8 cellular contexts compared by ENCODE assay signal in the genomic region with DNA sequence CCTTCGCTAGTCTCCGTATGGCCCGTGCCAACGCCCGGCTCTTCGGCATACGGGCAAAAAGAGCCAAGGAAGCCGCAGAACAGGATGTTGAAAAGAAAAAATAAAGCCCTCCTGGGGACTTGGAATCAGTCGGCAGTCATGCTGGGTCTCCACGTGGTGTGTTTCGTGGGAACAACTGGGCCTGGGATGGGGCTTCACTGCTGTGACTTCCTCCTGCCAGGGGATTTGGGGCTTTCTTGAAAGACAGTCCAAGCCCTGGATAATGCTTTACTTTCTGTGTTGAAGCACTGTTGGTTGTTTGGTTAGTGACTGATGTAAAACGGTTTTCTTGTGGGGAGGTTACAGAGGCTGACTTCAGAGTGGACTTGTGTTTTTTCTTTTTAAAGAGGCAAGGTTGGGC. TPM values are rescaled to one million over a fixed set of nuclear protein-coding genes. Genes with fewer than 3 reads are reported as not detected.
DNase-seq lines count a peak whose midpoint lies in the region; ATAC-seq and TF ChIP-seq lines count a peak whose summit lies in the region.
"Had no signal": no experiment of that assay in that cellular context is flagged by ENCODE, and none has a peak within 500 bp of the region (broad histone marks: within the 10 kb centered on the region; RNA-seq: fewer than 3 reads in every experiment).

No MANE protein-coding gene starts in this region.

- H3K4me3 Mint-ChIP-seq in natural killer cell treated with Interleukin-12 subunit alpha and Interleukin-12 subunit beta and Interleukin-15 and Interleukin-18, amount 100 ng/mL, for 72 hours, result peak overlapping the region; percentile 89

- H3K4me1 Mint-ChIP-seq in natural killer cell treated with Interleukin-12 subunit alpha and Interleukin-12 subunit beta and Interleukin-15 and Interleukin-18, amount 100 ng/mL, for 72 hours (ENCODE audit: low read depth in 2 of 2), result peaks cover 32 to 46% of the 10 kb centered on the region in 2 donors

- H3K4me3 ChIP-seq in DND-41 (ENCODE audit: low read depth in 1 of 2, low read length in 2 of 2) (peak overlapping the region in 1 of 2 experiments; percentile 23; a peak in 1 of 4 replicates), LNCaP clone FGC (ENCODE audit: low read depth, low read length) (peak overlapping the region; percentile 94), astrocyte of the cerebellum (ENCODE audit: low read depth, low read length) (peak overlapping the region; percentile 88)

- peak overlapping the region; percentile 77 to 88 for H3K27ac Mint-ChIP-seq in natural killer cell treated with Interleukin-12 subunit alpha and Interleukin-12 subunit beta and Interleukin-15 and Interleukin-18, amount 100 ng/mL, for 72 hours

- H4K20me1 ChIP-seq in DND-41 (ENCODE audit: insufficient read depth, low read length), result peaks cover 59% of the 10 kb centered on the region

- H3K9me3 ChIP-seq in DND-41 (ENCODE audit: insufficient read depth, low read length, severe bottlenecking), result no peaks in the 10 kb centered on the region

- ATAC-seq in DND-41 (ENCODE audit: insufficient read depth, low read depth), result no peak
- no peak for ATAC-seq in natural killer cell treated with Interleukin-12 subunit alpha and Interleukin-12 subunit beta and Interleukin-15 and Interleukin-18, amount 100 ng/mL, for 72 hours

- peak overlapping the region; percentile 97; the same call in 1 of the 2 replicates for H3K9ac ChIP-seq in DND-41 (ENCODE audit: low read depth, low read length)

- in situ Hi-C loops in astrocyte of the cerebellum (cut with HindIII; ENCODE audit: low sequenced_read_pairs), result loop anchor here (5.0 kb wide), 1 partner anchor 124 kb away; a partner anchor contains a TSS

- H3K36me3 Mint-ChIP-seq in natural killer cell treated with Interleukin-12 subunit alpha and Interleukin-12 subunit beta and Interleukin-15 and Interleukin-18, amount 100 ng/mL, for 72 hours, result peaks cover 23% of the 10 kb centered on the region

- no peak overlapping the region for H3K27ac ChIP-seq in DND-41 (ENCODE audit: low read length)

- no peaks in the 10 kb centered on the region for H3K9me3 Mint-ChIP-seq in natural killer cell treated with Interleukin-12 subunit alpha and Interleukin-12 subunit beta and Interleukin-15 and Interleukin-18, amount 100 ng/mL, for 72 hours

- no peak overlapping the region for H2AFZ ChIP-seq in DND-41 (ENCODE audit: low read depth, low read length)

- DNase-seq in DND-41, result no peak
- no peak for DNase-seq in LNCaP clone FGC (ENCODE audit: low read depth)
- DNase-seq in astrocyte of the cerebellum (ENCODE audit: low read depth), result peak; percentile 37
- no peak for DNase-seq in natural killer cell treated with Interleukin-12 subunit alpha and Interleukin-12 subunit beta and Interleukin-15 and Interleukin-18, amount 100 ng/mL, for 72 hours (ENCODE audit: low spot score)
- no peak for DNase-seq in NCI-H1092 (lab: John Stamatoyannopoulos, UW)
- DNase-seq in GOT3 (lab: John Stamatoyannopoulos, UW), result no peak
- DNase-seq in stimulated activated CD4-positive, alpha-beta T cell treated with anti-CD3 and anti-CD28 coated beads, Interleukin-2, amount 100 ng/mL, for 24 hours, result no peak
- DNase-seq: NCI-H69 had no signal

- TF ChIP-seq CTCF in DND-41 (IDR thresholded peaks at IDR 0.05; ENCODE audit: borderline replicate concordance, extremely low read depth, low read length, poor library complexity, severe bottlenecking) (no peak), LNCaP clone FGC (IDR thresholded peaks at IDR 0.05; ENCODE audit: control insufficient read depth, extremely low read depth, insufficient read depth) (no peak), astrocyte of the cerebellum (IDR thresholded peaks at IDR 0.05; ENCODE audit: low read depth, low read length, missing control alignments) (no peak)

- peaks cover 44% of the 10 kb centered on the region for H3K79me2 ChIP-seq in DND-41 (ENCODE audit: insufficient read depth, low read length)

- H3K4me1 ChIP-seq in DND-41 (ENCODE audit: insufficient read depth, low read length), result peaks cover 36% of the 10 kb centered on the region

- H3K36me3 ChIP-seq in DND-41 (ENCODE audit: insufficient read depth, low read length), result peaks cover 50% of the 10 kb centered on the region

- no peaks in the 10 kb centered on the region for H3K27me3 ChIP-seq in DND-41 (ENCODE audit: insufficient read depth, low read length, poor library complexity)

- peak overlapping the region; percentile 89 for H3K4me2 ChIP-seq in DND-41 (ENCODE audit: insufficient read depth, low read length)

- H3K27me3 Mint-ChIP-seq in natural killer cell treated with Interleukin-12 subunit alpha and Interleukin-12 subunit beta and Interleukin-15 and Interleukin-18, amount 100 ng/mL, for 72 hours, result no peaks in the 10 kb centered on the region

RNA-seq across cellular contexts. Expression of a gene that starts 2.5 kb away (rescaled TPM):
- 1,000 to 10,000 TPM; 1,294 to 1,944 TPM for total RNA-seq in natural killer cell treated with Interleukin-12 subunit alpha and Interleukin-12 subunit beta and Interleukin-15 and Interleukin-18, amount 100 ng/mL, for 72 hours

RNA-seq across cellular contexts. Expression of a gene that starts 12.6 kb away (rescaled TPM):
- 1 to 10 TPM in 1 of 2 donors, under 1 TPM in 1; 0.81 to 4.2 TPM for total RNA-seq in natural killer cell treated with Interleukin-12 subunit alpha and Interleukin-12 subunit beta and Interleukin-15 and Interleukin-18, amount 100 ng/mL, for 72 hours

RNA-seq across cellular contexts. Expression of a gene that starts 50.5 kb away (rescaled TPM):
- not detected for total RNA-seq in natural killer cell treated with Interleukin-12 subunit alpha and Interleukin-12 subunit beta and Interleukin-15 and Interleukin-18, amount 100 ng/mL, for 72 hours

RNA-seq across cellular contexts. Expression of a gene that starts 54.7 kb away (rescaled TPM):
- 100 to 1,000 TPM in 1 of 2 donors, 10 to 100 TPM in 1; 88.6 to 188 TPM for total RNA-seq in natural killer cell treated with Interleukin-12 subunit alpha and Interleukin-12 subunit beta and Interleukin-15 and Interleukin-18, amount 100 ng/mL, for 72 hours
